ENCODE assay signal across 8 cellular contexts in genomic region chr3:129399145-129399894, GRCh38. TPM values are rescaled to one million over a fixed set of nuclear protein-coding genes. Genes with fewer than 3 reads are reported as not detected.
DNase-seq lines count a peak whose midpoint lies in the region; ATAC-seq, FAIRE-seq and TF ChIP-seq lines count a peak whose summit lies in the region.

No MANE protein-coding gene starts in this region.

- no TSS peak for BruUV-seq in GM12878 (replicated peaks; lab: Mats Ljungman, UMichigan)

- H4K20me1 ChIP-seq in GM12878 (ENCODE audit: control insufficient read depth, insufficient read depth): no peaks in the 10 kb centered on the region; the same call in 1 of the 2 replicates

- TF ChIP-seq POLR2A in GM12878 (IDR thresholded peaks at IDR 0.05; ENCODE audit: low read depth, low read length): no peak

- RAD21 ChIA-PET in GM12878 (lab: Charles Lee; ENCODE audit: unreplicated experiment): interaction anchor here (0.6 to 3.3 kb wide), 14 partner anchors 10 to 91 kb away, joined by 3 to 36 read pairs (median 5); partner anchors contain the start of genes IFT122 and MBD4

- SMC1A ChIA-PET in GM12878 (lab: Charles Lee; ENCODE audit: uncharacterized antibody, unreplicated experiment): interaction anchor here (0.8 to 19.4 kb wide), 11 partner anchors 10 to 49 kb away, joined by 3 to 275 read pairs (median 6); partner anchors contain the start of genes IFT122 and MBD4

- H3K9ac ChIP-seq in GM12878 (ENCODE audit: control insufficient read depth, insufficient read depth, low read length): peak overlapping the region; percentile 78

- TF ChIP-seq CTCF in GM12878 (IDR thresholded peaks at IDR 0.05 in 2 of 3, conservative IDR thresholded peaks at IDR 0.05 in 1 of 3; ENCODE audit: control insufficient read depth in 2 of 3, extremely low read depth in 1 of 3, insufficient read depth in 1 of 3, low read depth in 3 of 3, low read length in 3 of 3) (peak; percentile 82 to 91 (median 87)), retinal pigment epithelial cell (conservative IDR thresholded peaks at IDR 0.05; ENCODE audit: low read depth, low read length) (peak; percentile 82)

- CTCF ChIA-PET in GM12878 (lab: Yijun Ruan, JAX): interaction anchor here (0.7 to 5.7 kb wide), 21 partner anchors 12 to 124 kb away, joined by 3 to 84 read pairs (median 5); partner anchors contain the start of genes EFCAB12, IFT122 and MBD4

- H2AFZ ChIP-seq in GM12878 (ENCODE audit: control insufficient read depth, low read depth, low read length): peak overlapping the region; percentile 95

- H3K4me3 ChIP-seq in GM12878 (peak overlapping the region; percentile 69), retinal pigment epithelial cell (ENCODE audit: low read length) (peak overlapping the region; percentile 94)

- H3K4me2 ChIP-seq in GM12878 (ENCODE audit: control insufficient read depth, insufficient read depth): peak overlapping the region; percentile 36

- peak; percentile 31; the same call in 1 of the 2 replicates for TF ChIP-seq RAD21 in GM12878 (IDR thresholded peaks at IDR 0.05; ENCODE audit: insufficient read depth, low read depth, low read length)

- no peaks in the 10 kb centered on the region for H3K27me3 ChIP-seq in GM12878 (replicated peaks in 1 of 2; ENCODE audit: control insufficient read depth in 2 of 2, insufficient read depth in 2 of 2, low read length in 1 of 2)

- TF ChIP-seq EP300 in GM12878 (IDR thresholded peaks at IDR 0.05; ENCODE audit: borderline replicate concordance in 1 of 2, control insufficient read depth in 1 of 2, low read depth in 2 of 2, low read length in 2 of 2): no peak

- H3K79me2 ChIP-seq in GM12878 (ENCODE audit: control insufficient read depth, insufficient read depth, low read length): peaks cover 34% of the 10 kb centered on the region

- POLR2A ChIA-PET in GM12878 (lab: Charles Lee): interaction anchor here (0.6 to 2.7 kb wide), 17 partner anchors 10 to 520 kb away, joined by 3 to 24 read pairs (median 6); partner anchors contain the start of genes ACAD9, HMCES and IFT122

- peak; percentile 84 for FAIRE-seq in GM12878 (lab: Jason Lieb, UNC)

- no peaks in the 10 kb centered on the region for H3K9me3 ChIP-seq in GM12878 (replicated peaks; ENCODE audit: control insufficient read depth, insufficient read depth, low read length)

- ATAC-seq in HG02970 (IDR thresholded peaks at IDR 0.05; ENCODE audit: low FRiP score, unreplicated experiment): peak; percentile 77
- peak; percentile 83 for ATAC-seq in GM12878

- under 1% methylated on average over 25 of the region's 25 CpGs for WGBS in GM12878 (ENCODE audit: insufficient coverage, insufficient replicate concordance, low lambda C conversion rate, missing lambda C conversion rate)

- peaks cover 0 to 7% of the 10 kb centered on the region in 2 experiments; a peak in 1 of 4 replicates for H3K36me3 ChIP-seq in GM12878 (ENCODE audit: control insufficient read depth in 2 of 2, insufficient read depth in 2 of 2, low read length in 1 of 2)

- no peaks in the 10 kb centered on the region; the same call in 1 of the 2 replicates for H3K4me1 ChIP-seq in GM12878 (ENCODE audit: control insufficient read depth, insufficient read depth, low read length)

- peak overlapping the region; percentile 87 for H3K27ac ChIP-seq in GM12878 (ENCODE audit: control insufficient read depth, insufficient read depth)

- DNase-seq in activated gamma-delta T cell treated with Interleukin-2 at 50 U/mL for 16 hours: peak; percentile 67
- DNase-seq in activated gamma-delta T cell (lab: John Stamatoyannopoulos, UW): no peak
- DNase-seq in NCI-H187 treated with DMSO at 0.1 percent for 48 hours (lab: John Stamatoyannopoulos, UW): peak; percentile 78
- DNase-seq in T-helper 9 cell: peak; percentile 62
- DNase-seq in GM12878 (ENCODE audit: low read depth, low spot score): peak; percentile 93
- DNase-seq in hypothalamus (lab: John Stamatoyannopoulos, UW): peak in 50 of 51 donors; percentile 18 to 98 (median 64)
- peak; percentile 89 for DNase-seq in retinal pigment epithelial cell (ENCODE audit: low read depth)

- intact Hi-C loops in GM12878 (cut with micrococcal nuclease; ENCODE audit: unreplicated experiment): loop anchor here (2.0 kb wide), 1 partner anchor 41 kb away; the partner anchor contains the start of gene IFT122

- in situ Hi-C loops in GM12878 (cut with MboI): no loop called here

TF ChIP-seq in GM12878, 131 proteins besides CTCF, POLR2A, EP300 and RAD21 (continues in another document):
- TF ChIP-seq CREB1 (IDR thresholded peaks at IDR 0.05; ENCODE audit: low read depth): 0 out of 2 replicates have a peak, but pooled peaks have one; percentile 44
- no peak for TF ChIP-seq KDM1A (IDR thresholded peaks at IDR 0.05; ENCODE audit: borderline replicate concordance)
- peak; percentile 43 to 89; a peak in 2 of 4 replicates for TF ChIP-seq ETV6 (conservative IDR thresholded peaks at IDR 0.05 in 1 of 2, IDR thresholded peaks at IDR 0.05 in 1 of 2; ENCODE audit: borderline replicate concordance in 1 of 2, low read depth in 1 of 2)
- no peak for TF ChIP-seq SUPT20H (IDR thresholded peaks at IDR 0.05; ENCODE audit: borderline replicate concordance, control insufficient read depth, low read depth, low read length)
- no peak for TF ChIP-seq NRF1 (conservative IDR thresholded peaks at IDR 0.05; ENCODE audit: low read depth, low read length)
- peak; percentile 37; the same call in 1 of the 2 replicates for TF ChIP-seq MXI1 (IDR thresholded peaks at IDR 0.05; ENCODE audit: low read depth, low read length)
- TF ChIP-seq MEF2A (IDR thresholded peaks at IDR 0.05; ENCODE audit: insufficient read depth, low read depth, low read length): no peak
- TF ChIP-seq RELA (IDR thresholded peaks at IDR 0.05; ENCODE audit: borderline replicate concordance, partially characterized antibody): peak; percentile 18

RNA-seq across cellular contexts. Expression of gene EFCAB12, which starts 29.1 kb away (rescaled TPM):
- total RNA-seq in GM12878 (2013; cell fraction: nucleolus; rRNA removed): 4.6 and 4.8 TPM in 2 replicates
- total RNA-seq in GM12878 (2014; rRNA removed) (0.34 and 0.38 TPM in 2 replicates), GM12878 (2014; rRNA removed; fragmentation: Illumina TruSeq; extraction: Trizol) (0.27 and 0.37 TPM in 2 replicates), GM12878 (2021) (0.61 and 0.67 TPM in 2 replicates)
- polyA plus RNA-seq in GM12878 (2011; ENCODE audit: low read depth): 0.38 TPM
- polyA plus RNA-seq in GM12878 (2011; rRNA removed) (0.36 and 0.38 TPM in 2 replicates), GM12878 (2014; fragmentation: Illumina TruSeq; extraction: Trizol) (0.30 and 0.66 TPM in 2 replicates), GM12878 (2014; fragmentation: Nextera tagmentation; extraction: Ambion mirVana) (under 1 TPM; 0.02 to 0.03 TPM), GM12878 (2014; rRNA removed) (0.81 and 0.85 TPM in 2 replicates), GM12878 (2016; fragmentation: Nextera tagmentation; extraction: Ambion mirVana) (under 1 TPM; 0.21 to 0.32 TPM)
- polyA plus RNA-seq in GM12878 (2011; cell fraction: cytosol; rRNA removed): 0.37 and 0.47 TPM in 2 replicates
- polyA plus RNA-seq in GM12878 (2011; cell fraction: nucleus; rRNA removed): 2.6 and 3.3 TPM in 2 replicates
- polyA plus RNA-seq in GM12878 (2012): 0.84 and 0.97 TPM in 2 replicates
- polyA minus RNA-seq in GM12878 (2011; rRNA and poly(A)+ RNA removed): 0.95 and 1.2 TPM in 2 replicates
- polyA minus RNA-seq in GM12878 (2011; cell fraction: cytosol; rRNA and poly(A)+ RNA removed): not detected in 2 replicates
- polyA minus RNA-seq in GM12878 (2011; cell fraction: nucleus; rRNA and poly(A)+ RNA removed): 1.1 and 1.4 TPM in 2 replicates

RNA-seq across cellular contexts. Expression of gene MBD4, which starts 40.4 kb away (rescaled TPM):
- 61.6 and 66.5 TPM in 2 replicates for total RNA-seq in GM12878 (2013; cell fraction: nucleolus; rRNA removed)
- total RNA-seq in GM12878 (2014; rRNA removed) (46.1 and 57.9 TPM in 2 replicates), GM12878 (2014; rRNA removed; fragmentation: Illumina TruSeq; extraction: Trizol) (56.6 and 57.2 TPM in 2 replicates), GM12878 (2021) (42.2 and 44.1 TPM in 2 replicates)
- polyA plus RNA-seq in GM12878 (2011; ENCODE audit: low read depth): 21.6 TPM
- polyA plus RNA-seq in GM12878 (2011; rRNA removed) (43.9 and 65.4 TPM in 2 replicates), GM12878 (2014; fragmentation: Illumina TruSeq; extraction: Trizol) (59.0 and 71.3 TPM in 2 replicates), GM12878 (2014; fragmentation: Nextera tagmentation; extraction: Ambion mirVana) (10 to 100 TPM; 17.7 to 23.6 TPM), GM12878 (2014; rRNA removed) (48.2 and 51.8 TPM in 2 replicates), GM12878 (2016; fragmentation: Nextera tagmentation; extraction: Ambion mirVana) (10 to 100 TPM; 52.8 to 54.7 TPM)
- polyA plus RNA-seq in GM12878 (2011; cell fraction: cytosol; rRNA removed): 13.3 and 15.3 TPM in 2 replicates
- 58.2 and 77.4 TPM in 2 replicates for polyA plus RNA-seq in GM12878 (2011; cell fraction: nucleus; rRNA removed)
- polyA plus RNA-seq in GM12878 (2012): 31.3 and 41.5 TPM in 2 replicates
- polyA minus RNA-seq in GM12878 (2011; rRNA and poly(A)+ RNA removed): 19.3 and 21.9 TPM in 2 replicates
- polyA minus RNA-seq in GM12878 (2011; cell fraction: cytosol; rRNA and poly(A)+ RNA removed): 8.2 and 11.1 TPM in 2 replicates
- 36.0 and 51.6 TPM in 2 replicates for polyA minus RNA-seq in GM12878 (2011; cell fraction: nucleus; rRNA and poly(A)+ RNA removed)

RNA-seq across cellular contexts. Expression of gene IFT122, which starts 40.7 kb away (rescaled TPM):
- total RNA-seq in GM12878 (2013; cell fraction: nucleolus; rRNA removed): 29.5 and 44.4 TPM in 2 replicates
- total RNA-seq in GM12878 (2014; rRNA removed) (8.3 and 10.4 TPM in 2 replicates), GM12878 (2014; rRNA removed; fragmentation: Illumina TruSeq; extraction: Trizol) (6.4 and 6.6 TPM in 2 replicates), GM12878 (2021) (12.2 and 12.9 TPM in 2 replicates)
- 13.7 TPM for polyA plus RNA-seq in GM12878 (2011; ENCODE audit: low read depth)
- polyA plus RNA-seq in GM12878 (2011; rRNA removed) (6.4 and 8.6 TPM in 2 replicates), GM12878 (2014; fragmentation: Illumina TruSeq; extraction: Trizol) (6.7 and 12.1 TPM in 2 replicates), GM12878 (2014; fragmentation: Nextera tagmentation; extraction: Ambion mirVana) (1 to 10 TPM; 1.8 to 2.0 TPM), GM12878 (2014; rRNA removed) (8.1 TPM in 2 replicates), GM12878 (2016; fragmentation: Nextera tagmentation; extraction: Ambion mirVana) (10 to 100 TPM; 13.8 to 19.2 TPM)
- 8.4 and 8.5 TPM in 2 replicates for polyA plus RNA-seq in GM12878 (2011; cell fraction: cytosol; rRNA removed)
- 39.3 and 42.4 TPM in 2 replicates for polyA plus RNA-seq in GM12878 (2011; cell fraction: nucleus; rRNA removed)
- polyA plus RNA-seq in GM12878 (2012): 9.4 and 10.7 TPM in 2 replicates
- 15.3 and 22.0 TPM in 2 replicates for polyA minus RNA-seq in GM12878 (2011; rRNA and poly(A)+ RNA removed)
- polyA minus RNA-seq in GM12878 (2011; cell fraction: cytosol; rRNA and poly(A)+ RNA removed): 4.8 and 5.1 TPM in 2 replicates
- 19.5 and 28.5 TPM in 2 replicates for polyA minus RNA-seq in GM12878 (2011; cell fraction: nucleus; rRNA and poly(A)+ RNA removed)
